ENCODE assay signal across 8 cellular contexts in the genomic region with DNA sequence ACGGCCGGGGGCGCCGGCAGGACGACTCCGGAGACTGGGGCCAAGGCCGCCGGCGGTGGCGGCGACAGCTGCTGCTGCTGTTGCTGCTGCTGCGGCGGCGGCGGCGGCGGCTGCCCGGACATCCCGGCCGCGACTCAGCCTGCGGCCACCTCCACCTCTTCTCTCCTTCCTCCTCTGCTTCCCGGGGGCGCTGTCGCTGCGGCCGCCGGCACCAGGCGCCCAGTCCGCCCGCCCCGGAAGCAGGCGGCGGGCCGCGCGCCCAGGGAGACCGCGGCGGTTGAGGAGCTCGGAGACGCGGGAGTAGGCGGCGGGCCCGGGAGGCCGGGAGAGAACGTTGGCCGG. TPM values are rescaled to one million over a fixed set of nuclear protein-coding genes. Genes with fewer than 3 reads are reported as not detected.
A peak's percentile ranks its signal among the peaks of the same experiment; 100 is the strongest.
DNase-seq lines count a peak whose midpoint lies in the region; ATAC-seq, FAIRE-seq and TF ChIP-seq lines count a peak whose summit lies in the region.

No MANE protein-coding gene starts in this region.

- H3K14ac ChIP-seq in trophoblast cell (ENCODE audit: low read length) = peak overlapping the region; percentile 98

- H4K91ac ChIP-seq in trophoblast cell (ENCODE audit: low read depth, low read length) = peak overlapping the region; percentile 95

- peaks cover 7% of the 10 kb centered on the region for H4K20me1 ChIP-seq in DOHH2 (ENCODE audit: control insufficient read depth, insufficient read depth, low read depth, low read length)

- H2AFZ ChIP-seq in trophoblast cell (ENCODE audit: insufficient read depth, low read length, poor library complexity) = peak overlapping the region; percentile 45

- H3K36me3 Mint-ChIP-seq in T-helper 2 cell treated with Interferon-gamma antibody and Interleukin-4, amounts not matched to agents 5 μg/mL and 100 μg/mL, for 36 hours (ENCODE audit: low read depth) = peaks cover 16% of the 10 kb centered on the region

- H3K4me2 ChIP-seq in DOHH2 (ENCODE audit: low read length) = peak overlapping the region; percentile 31
- peak overlapping the region; percentile 53 for H3K4me2 ChIP-seq in trophoblast cell (ENCODE audit: low read length)

- peak overlapping the region; percentile 18 for H2BK120ac ChIP-seq in trophoblast cell (ENCODE audit: insufficient read depth, low read length, poor library complexity)

- WGBS in esophagus muscularis mucosa = no CpG with 5 or more reads among the region's 49 CpGs
- no CpG with 5 or more reads among the region's 49 CpGs for WGBS in trophoblast cell (ENCODE audit: extremely low coverage, insufficient coverage, insufficient read length)

- peaks cover 57% of the 10 kb centered on the region for H3K4me1 Mint-ChIP-seq in T-helper 2 cell treated with Interferon-gamma antibody and Interleukin-4, amounts not matched to agents 5 μg/mL and 100 μg/mL, for 36 hours (ENCODE audit: low read depth)

- H3K4me3 Mint-ChIP-seq in T-helper 2 cell treated with Interferon-gamma antibody and Interleukin-4, amounts not matched to agents 5 μg/mL and 100 μg/mL, for 36 hours = peak overlapping the region; percentile 10

- peak overlapping the region; percentile 57 for H3K27ac Mint-ChIP-seq in T-helper 2 cell treated with Interferon-gamma antibody and Interleukin-4, amounts not matched to agents 5 μg/mL and 100 μg/mL, for 36 hours

- H3K27me3 Mint-ChIP-seq in T-helper 2 cell treated with Interferon-gamma antibody and Interleukin-4, amounts not matched to agents 5 μg/mL and 100 μg/mL, for 36 hours (ENCODE audit: low read depth) = no peaks in the 10 kb centered on the region

- DNase-seq in T-helper 2 cell treated with Interferon-gamma antibody and Interleukin-4, amounts not matched to agents 5 μg/mL and 100 μg/mL, for 36 hours (ENCODE audit: low spot score) = peak; percentile 84
- DNase-seq in esophagus muscularis mucosa (ENCODE audit: extremely low spot score) (no peak), trophoblast cell (peak; percentile 42 to 66), GM12891 (ENCODE audit: insufficient read length, low spot score) (no peak), AG08396 (ENCODE audit: low spot score) (no peak)

- peaks cover 19% of the 10 kb centered on the region for H3K36me3 ChIP-seq in DOHH2 (ENCODE audit: control insufficient read depth, low read length)
- H3K36me3 ChIP-seq in esophagus muscularis mucosa = no peaks in the 10 kb centered on the region
- peaks cover 0 to 1% of the 10 kb centered on the region in 2 experiments for H3K36me3 ChIP-seq in trophoblast cell (ENCODE audit: control insufficient read depth in 1 of 2, insufficient read depth in 2 of 2, low read length in 2 of 2)

- peaks cover 14% of the 10 kb centered on the region for H3F3A ChIP-seq in DOHH2 (ENCODE audit: control insufficient read depth, insufficient read depth)

- no peaks in the 10 kb centered on the region; the same call in 1 of the 2 replicates for H3K9me2 ChIP-seq in DOHH2 (replicated peaks; ENCODE audit: control insufficient read depth, low read length)

- TF ChIP-seq EP300 in esophagus muscularis mucosa (IDR thresholded peaks at IDR 0.05) = no peak

- peak overlapping the region; percentile 98 for H3K9ac ChIP-seq in trophoblast cell (ENCODE audit: low read length)

- H3K18ac ChIP-seq in trophoblast cell (ENCODE audit: low read length) = peak overlapping the region; percentile 32

- peak overlapping the region; percentile 91 for H4K8ac ChIP-seq in trophoblast cell (ENCODE audit: low read depth, low read length)

- TF ChIP-seq CTCF in DOHH2 (IDR thresholded peaks at IDR 0.05; ENCODE audit: low read depth, low read length, poor library complexity, severe bottlenecking) (peak; percentile 26), esophagus muscularis mucosa (IDR thresholded peaks at IDR 0.05) (peak in 1 of 3 experiments; percentile 34)

- H3K27ac ChIP-seq in DOHH2 (ENCODE audit: low read depth, low read length) (peak overlapping the region; percentile 69), esophagus muscularis mucosa (replicated peaks in 1 of 4) (peak overlapping the region; percentile 89 to 97 (median 96)), trophoblast cell (ENCODE audit: low read depth, low read length) (peak overlapping the region; percentile 97)

- peak overlapping the region; percentile 47 for H4K12ac ChIP-seq in trophoblast cell (ENCODE audit: low read depth, low read length)

- peaks cover 3% of the 10 kb centered on the region for H3K9me3 Mint-ChIP-seq in T-helper 2 cell treated with Interferon-gamma antibody and Interleukin-4, amounts not matched to agents 5 μg/mL and 100 μg/mL, for 36 hours

- peak overlapping the region; percentile 68 for H3K4ac ChIP-seq in trophoblast cell (ENCODE audit: low read depth, low read length)

- H2BK12ac ChIP-seq in trophoblast cell (ENCODE audit: low read length) = no peak overlapping the region

- no peaks in the 10 kb centered on the region for H3K27me3 ChIP-seq in DOHH2 (ENCODE audit: control insufficient read depth, low read length)
- no peaks in the 10 kb centered on the region for H3K27me3 ChIP-seq in esophagus muscularis mucosa
- no peaks in the 10 kb centered on the region for H3K27me3 ChIP-seq in trophoblast cell (ENCODE audit: insufficient read depth, low read length)

- H3K79me2 ChIP-seq in DOHH2 (ENCODE audit: control insufficient read depth, low read length) (peaks cover 47% of the 10 kb centered on the region), trophoblast cell (ENCODE audit: control insufficient read depth, insufficient read depth, low read length, poor library complexity) (peaks cover 18% of the 10 kb centered on the region)

- H2AK5ac ChIP-seq in trophoblast cell (ENCODE audit: low read length) = no peak overlapping the region

- H2BK5ac ChIP-seq in trophoblast cell (ENCODE audit: low read depth, low read length, poor library complexity) = peak overlapping the region; percentile 34

- H3K4me1 ChIP-seq in DOHH2 (ENCODE audit: control insufficient read depth, low read length) = peaks cover 28% of the 10 kb centered on the region
- H3K4me1 ChIP-seq in esophagus muscularis mucosa = peaks cover 17 to 38% (median 34%) of the 10 kb centered on the region in 4 donors
- peaks cover 2 to 3% of the 10 kb centered on the region in 2 experiments for H3K4me1 ChIP-seq in trophoblast cell (ENCODE audit: control insufficient read depth in 1 of 2, insufficient read depth in 2 of 2, low read length in 2 of 2)

- H3K9me3 ChIP-seq in DOHH2 (ENCODE audit: control insufficient read depth, insufficient read depth, low read length) (no peaks in the 10 kb centered on the region), esophagus muscularis mucosa (no peaks in the 10 kb centered on the region), trophoblast cell (ENCODE audit: insufficient read depth, low read depth, low read length) (peaks cover 2% of the 10 kb centered on the region)

- FAIRE-seq in GM12891 (lab: Jason Lieb, UNC) = no peak

- peaks cover 13% of the 10 kb centered on the region for H3K79me1 ChIP-seq in trophoblast cell (ENCODE audit: low read length)

- no peak overlapping the region for H3K23ac ChIP-seq in trophoblast cell (ENCODE audit: low read length)

- intact Hi-C loops in esophagus muscularis mucosa (cut with DNase I) = loop anchor here (2.0 to 5.0 kb wide), 2 partner anchors 97 to 101 kb away; partner anchors contain the start of genes MCUR1 and NOL7

- TF ChIP-seq POLR2A in esophagus muscularis mucosa (IDR thresholded peaks at IDR 0.05; ENCODE audit: low read depth) (no peak), GM12891 (IDR thresholded peaks at IDR 0.05; ENCODE audit: low read depth, low read length) (no peak)

- peak overlapping the region; percentile 68 for H3K4me3 ChIP-seq in DOHH2 (ENCODE audit: low read length)
- peak overlapping the region; percentile 70 to 91 (median 90) for H3K4me3 ChIP-seq in esophagus muscularis mucosa
- peak overlapping the region; percentile 87 for H3K4me3 ChIP-seq in trophoblast cell (ENCODE audit: low read depth, low read length)

- ATAC-seq in GM19463 (IDR thresholded peaks at IDR 0.05; ENCODE audit: unreplicated experiment) = peak; percentile 56
- peak; percentile 27 for ATAC-seq in HG03558 (IDR thresholded peaks at IDR 0.05; ENCODE audit: extremely low read depth, unreplicated experiment)

TF ChIP-seq in GM12891, 5 proteins besides CTCF, POLR2A, EP300 and RAD21:
- TF ChIP-seq POLR2AphosphoS5 (IDR thresholded peaks at IDR 0.05; ENCODE audit: low read depth, low read length) (no peak), TAF1 (IDR thresholded peaks at IDR 0.05; ENCODE audit: low read depth, low read length) (no peak), POU2F2 (IDR thresholded peaks at IDR 0.05; ENCODE audit: low read depth, low read length) (no peak), PAX5 (IDR thresholded peaks at IDR 0.05; ENCODE audit: insufficient read depth, low read length, severe bottlenecking) (no peak), SPI1 (IDR thresholded peaks at IDR 0.05; ENCODE audit: low read depth, low read length) (no peak)

RNA-seq across cellular contexts. Expression of gene RANBP9, which starts 0.3 kb away (rescaled TPM):
- total RNA-seq in esophagus muscularis mucosa = 10 to 100 TPM; 29.3 to 57.1 (median 42.4) TPM
- polyA plus RNA-seq in trophoblast cell (2013) = 37.3 TPM in 2 replicates
- polyA plus RNA-seq in GM12891 (2012; ENCODE audit: low read depth, missing spikeins) = 19.3 TPM

Comparison
In these comparisons a context has a peak if more than half of its experiments do, and no peak if none do; other contexts are left out.
1. DNase-seq: peak in T-helper 2 cell treated with Interferon-gamma antibody and Interleukin-4, amounts not matched to agents 5 μg/mL and 100 μg/mL, for 36 hours (single experiment) and trophoblast cell (2 of 2); none in esophagus muscularis mucosa (single experiment), GM12891 (single experiment) and AG08396 (single experiment).
2. Peak in every context shown above with its lines, with median percentiles within 50 percentile points of each other: H3K27ac ChIP-seq and H3K4me3 ChIP-seq.